In genomic region chr4:26916195-26916594, GRCh38 we compare ENCODE assay signal across 15 cellular contexts. TPM values are rescaled to one million over a fixed set of nuclear protein-coding genes. Genes with fewer than 3 reads are reported as not detected.
DNase-seq lines count a peak whose midpoint lies in the region; ATAC-seq and TF ChIP-seq lines count a peak whose summit lies in the region.
"Had no signal": no experiment of that assay in that cellular context is flagged by ENCODE, and none has a peak within 500 bp of the region (broad histone marks: within the 10 kb centered on the region; RNA-seq: fewer than 3 reads in every experiment).

No MANE protein-coding gene starts in this region.

- H3K4me1 ChIP-seq in lower lobe of right lung, result peaks cover 24% of the 10 kb centered on the region

- no peak for ATAC-seq in central memory CD8-positive, alpha-beta T cell (replicated peaks; ENCODE audit: extremely low read depth, poor library complexity, severe bottlenecking)
- ATAC-seq in natural killer cell treated with Interleukin-12 subunit alpha and Interleukin-12 subunit beta and Interleukin-15 and Interleukin-18, amount 100 ng/mL, for 72 hours, result no peak
- ATAC-seq in lower lobe of right lung (no peak), GM18519 (IDR thresholded peaks at IDR 0.05; ENCODE audit: low FRiP score, unreplicated experiment) (no peak)
- ATAC-seq: heart left ventricle had no signal

- H3K36me3 Mint-ChIP-seq in central memory CD8-positive, alpha-beta T cell (ENCODE audit: insufficient read depth), result peaks cover 13% of the 10 kb centered on the region
- peaks cover 14% of the 10 kb centered on the region for H3K36me3 Mint-ChIP-seq in natural killer cell treated with Interleukin-12 subunit alpha and Interleukin-12 subunit beta and Interleukin-15 and Interleukin-18, amount 100 ng/mL, for 72 hours

- no peaks in the 10 kb centered on the region for H3K27me3 Mint-ChIP-seq in central memory CD8-positive, alpha-beta T cell
- no peaks in the 10 kb centered on the region for H3K27me3 Mint-ChIP-seq in natural killer cell treated with Interleukin-12 subunit alpha and Interleukin-12 subunit beta and Interleukin-15 and Interleukin-18, amount 100 ng/mL, for 72 hours
- H3K27me3 Mint-ChIP-seq: activated naive CD4-positive, alpha-beta T cell treated with anti-CD3 and anti-CD28 coated beads, Interleukin-2, amount 10 ng/mL, durations not matched to agents 7 days and 5 days had no signal

- no peaks in the 10 kb centered on the region for H3K9me3 ChIP-seq in lower lobe of right lung
- H3K9me3 ChIP-seq: heart left ventricle had no signal

- H3K9me3 Mint-ChIP-seq in central memory CD8-positive, alpha-beta T cell, result no peaks in the 10 kb centered on the region
- no peaks in the 10 kb centered on the region for H3K9me3 Mint-ChIP-seq in natural killer cell treated with Interleukin-12 subunit alpha and Interleukin-12 subunit beta and Interleukin-15 and Interleukin-18, amount 100 ng/mL, for 72 hours

- H3K27ac Mint-ChIP-seq in central memory CD8-positive, alpha-beta T cell (ENCODE audit: low read depth), result peak overlapping the region; percentile 29
- H3K27ac Mint-ChIP-seq in natural killer cell treated with Interleukin-12 subunit alpha and Interleukin-12 subunit beta and Interleukin-15 and Interleukin-18, amount 100 ng/mL, for 72 hours, result peak overlapping the region; percentile 8 to 91
- H3K27ac Mint-ChIP-seq: activated naive CD4-positive, alpha-beta T cell treated with anti-CD3 and anti-CD28 coated beads, Interleukin-2, amount 10 ng/mL, durations not matched to agents 7 days and 5 days had no signal

- intact Hi-C loops in lower lobe of right lung (cut with DNase I), result no loop called here

- peaks cover 14% of the 10 kb centered on the region for H3K36me3 ChIP-seq in lower lobe of right lung

- DNase-seq in NCI-H2171 treated with DMSO at 0.1 percent for 48 hours (lab: John Stamatoyannopoulos, UW), result peak; percentile 14
- no peak for DNase-seq in NCI-H2171 (lab: John Stamatoyannopoulos, UW)
- DNase-seq in Jurkat, Clone E6-1 (ENCODE audit: low read depth, low spot score), result peak; percentile 14
- DNase-seq in central memory CD8-positive, alpha-beta T cell (ENCODE audit: low spot score in 2 of 2), result no peak
- DNase-seq in natural killer cell treated with Interleukin-12 subunit alpha and Interleukin-12 subunit beta and Interleukin-15 and Interleukin-18, amount 100 ng/mL, for 72 hours (ENCODE audit: low spot score), result no peak
- no peak for DNase-seq in lower lobe of right lung
- DNase-seq in cortex of kidney (lab: John Stamatoyannopoulos, UW), result no peak
- DNase-seq: activated CD4-positive, CD25-positive, alpha-beta regulatory T cell treated with anti-CD3 and anti-CD28 coated beads, Interleukin-2, amount 50 U/mL, for 72 hours; activated naive CD4-positive, alpha-beta T cell treated with anti-CD3 and anti-CD28 coated beads, Interleukin-2, amount 10 ng/mL, durations not matched to agents 7 days and 5 days; GOT3; heart left ventricle; NCI-H2227 treated with DMSO at 0.1 percent for 48 hours; stimulated activated CD4-positive, alpha-beta T cell treated with anti-CD3 and anti-CD28 coated beads, Interleukin-4, amount 100 ng/mL, for 24 hours had no signal

- H3K4me1 Mint-ChIP-seq in central memory CD8-positive, alpha-beta T cell, result peaks cover 71% of the 10 kb centered on the region
- H3K4me1 Mint-ChIP-seq in natural killer cell treated with Interleukin-12 subunit alpha and Interleukin-12 subunit beta and Interleukin-15 and Interleukin-18, amount 100 ng/mL, for 72 hours (ENCODE audit: low read depth in 2 of 2), result peaks cover 55 to 59% of the 10 kb centered on the region in 2 donors

- no peak overlapping the region for H3K4me3 Mint-ChIP-seq in central memory CD8-positive, alpha-beta T cell
- H3K4me3 Mint-ChIP-seq in natural killer cell treated with Interleukin-12 subunit alpha and Interleukin-12 subunit beta and Interleukin-15 and Interleukin-18, amount 100 ng/mL, for 72 hours, result no peak overlapping the region
- H3K4me3 Mint-ChIP-seq: activated naive CD4-positive, alpha-beta T cell treated with anti-CD3 and anti-CD28 coated beads, Interleukin-2, amount 10 ng/mL, durations not matched to agents 7 days and 5 days had no signal

- no peaks in the 10 kb centered on the region for H3K27me3 ChIP-seq in lower lobe of right lung (ENCODE audit: low read depth)
- H3K27me3 ChIP-seq: heart left ventricle had no signal

- no peak overlapping the region for H3K27ac ChIP-seq in lower lobe of right lung
- H3K27ac ChIP-seq: heart left ventricle had no signal

- TF ChIP-seq CTCF in lower lobe of right lung (IDR thresholded peaks at IDR 0.05), result no peak

- no peak overlapping the region for H3K4me3 ChIP-seq in Jurkat, Clone E6-1 (ENCODE audit: low read length)
- H3K4me3 ChIP-seq in lower lobe of right lung, result no peak overlapping the region
- H3K4me3 ChIP-seq: heart left ventricle, lung had no signal

RNA-seq across cellular contexts. Expression of gene STIM2, which starts 55.6 kb away (rescaled TPM):
- polyA plus RNA-seq in Jurkat, Clone E6-1 (2012; ENCODE audit: insufficient read depth, insufficient read length), result 35.8 TPM
- 10 to 100 TPM; 55.5 to 57.9 TPM for total RNA-seq in natural killer cell treated with Interleukin-12 subunit alpha and Interleukin-12 subunit beta and Interleukin-15 and Interleukin-18, amount 100 ng/mL, for 72 hours
- total RNA-seq in lower lobe of right lung, result 43.9 TPM

Comparison
In these comparisons a context has a peak if more than half of its experiments do, and no peak if none do; other contexts are left out.
1. DNase-seq: peak in NCI-H2171 treated with DMSO at 0.1 percent for 48 hours (single experiment) and Jurkat, Clone E6-1 (single experiment); none in NCI-H2171 (single experiment), central memory CD8-positive, alpha-beta T cell (0 of 2), natural killer cell treated with Interleukin-12 subunit alpha and Interleukin-12 subunit beta and Interleukin-15 and Interleukin-18, amount 100 ng/mL, for 72 hours (single experiment), lower lobe of right lung (single experiment) and cortex of kidney (single experiment).